15 cellular contexts compared by ENCODE assay signal in the genomic region with DNA sequence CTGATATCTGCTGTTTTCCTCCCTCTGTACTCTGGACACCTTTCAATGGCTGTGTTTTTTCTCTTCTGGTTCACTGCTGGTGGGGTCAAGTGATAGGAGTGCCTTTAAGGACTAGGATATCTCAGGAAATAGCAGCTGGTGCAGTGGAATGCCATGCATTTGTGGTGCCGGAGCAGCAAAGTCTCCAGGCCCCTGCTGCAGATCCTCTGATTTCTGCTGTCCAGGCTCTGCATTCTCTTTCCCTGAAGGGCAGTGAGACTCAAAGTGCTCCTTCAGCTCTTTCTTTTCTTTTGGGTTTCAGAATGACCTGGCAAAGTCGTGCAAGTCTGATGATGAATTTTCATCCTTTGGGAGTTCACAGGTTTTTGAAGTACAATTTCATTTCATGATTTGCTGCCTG.
DNase-seq lines count a peak whose midpoint lies in the region; ATAC-seq and TF ChIP-seq lines count a peak whose summit lies in the region.
"Had no signal": no experiment of that assay in that cellular context is flagged by ENCODE, and none has a peak within 500 bp of the region (broad histone marks: within the 10 kb centered on the region; RNA-seq: fewer than 3 reads in every experiment).

No MANE protein-coding gene starts in this region.

- H3K36me3 ChIP-seq in mammary epithelial cell (ENCODE audit: insufficient read depth, low read length) (no peaks in the 10 kb centered on the region), breast epithelium (no peaks in the 10 kb centered on the region), brain microvascular endothelial cell (replicated peaks) (no peaks in the 10 kb centered on the region), aorta (ENCODE audit: control insufficient read depth in 1 of 2, insufficient read depth in 2 of 2, low read length in 1 of 2) (no peaks in the 10 kb centered on the region)
- H3K36me3 ChIP-seq: BLaER1 had no signal

- TF ChIP-seq CTCF in mammary epithelial cell (conservative IDR thresholded peaks at IDR 0.05 in 1 of 2, IDR thresholded peaks at IDR 0.05 in 1 of 2; ENCODE audit: extremely low read depth in 1 of 2, insufficient read depth in 1 of 2, low read depth in 1 of 2, low read length in 2 of 2) = no peak
- no peak for TF ChIP-seq CTCF in breast epithelium (IDR thresholded peaks at IDR 0.05)
- TF ChIP-seq CTCF in brain microvascular endothelial cell (IDR thresholded peaks at IDR 0.05; ENCODE audit: low read depth, low read length, missing control alignments) = no peak
- TF ChIP-seq CTCF in foreskin fibroblast (IDR thresholded peaks at IDR 0.05; ENCODE audit: low read depth, low read length) = no peak

- H3K4me3 ChIP-seq in mammary epithelial cell (replicated peaks in 1 of 3; ENCODE audit: insufficient read depth in 1 of 3, low read depth in 2 of 3, low read length in 3 of 3) (no peak overlapping the region), breast epithelium (no peak overlapping the region), brain microvascular endothelial cell (ENCODE audit: low read depth, low read length) (no peak overlapping the region), aorta (ENCODE audit: low read length in 2 of 2) (no peak overlapping the region), foreskin fibroblast (ENCODE audit: low read depth in 1 of 2, low read length in 2 of 2) (no peak overlapping the region)
- H3K4me3 ChIP-seq: BLaER1, K562, PC-9 had no signal

- no peak for DNase-seq in mammary epithelial cell
- no peak for DNase-seq in breast epithelium (ENCODE audit: low spot score in 2 of 2)
- peak; percentile 14 for DNase-seq in brain microvascular endothelial cell
- DNase-seq in left kidney (ENCODE audit: low read depth, low spot score) = peak; percentile 35
- DNase-seq in aorta = no peak
- no peak for DNase-seq in foreskin fibroblast
- no peak for DNase-seq in GM03348 (ENCODE audit: low spot score)
- no peak for DNase-seq in activated CD8-positive, alpha-beta memory T cell treated with anti-CD3 and anti-CD28 coated beads for 24 hours
- DNase-seq: CD8-positive, alpha-beta T cell; NCI-H1436; NCI-H2029 treated with DMSO at 0.1 percent for 48 hours; NCI-H774; PC-9 had no signal

- no peak overlapping the region for H3K4me2 ChIP-seq in mammary epithelial cell (ENCODE audit: insufficient read depth, low read depth, low read length)
- H3K4me2 ChIP-seq: BLaER1, PC-9 had no signal

- H3K9me3 ChIP-seq in mammary epithelial cell (replicated peaks; ENCODE audit: insufficient read depth, low read length) (no peaks in the 10 kb centered on the region), breast epithelium (peaks cover 0 to 15% of the 10 kb centered on the region in 2 donors), aorta (ENCODE audit: control insufficient read depth, low read length) (no peaks in the 10 kb centered on the region)

- 65% methylated on average over 2 of the region's 2 CpGs for WGBS in mammary epithelial cell (ENCODE audit: low coverage, missing lambda C conversion rate)
- WGBS in aorta, 2 donors = 3 to 7% methylated on average over 2 of the region's 2 CpGs

- intact Hi-C loops in mammary epithelial cell (cut with micrococcal nuclease) = no loop called here
- intact Hi-C loops in breast epithelium (cut with DNase I; ENCODE audit: low total_unique reads) = no loop called here
- intact Hi-C loops in aorta (cut with DNase I) = no loop called here

- no peak for TF ChIP-seq POLR2A in breast epithelium (IDR thresholded peaks at IDR 0.05)

- no peaks in the 10 kb centered on the region for H3K79me2 ChIP-seq in mammary epithelial cell (ENCODE audit: insufficient read depth, low read length)

- H3K4me1 ChIP-seq in mammary epithelial cell (ENCODE audit: insufficient read depth, low read length) = no peaks in the 10 kb centered on the region
- H3K4me1 ChIP-seq in breast epithelium = no peaks in the 10 kb centered on the region
- no peaks in the 10 kb centered on the region for H3K4me1 ChIP-seq in aorta (ENCODE audit: control insufficient read depth in 1 of 2, insufficient read depth in 2 of 2, low read length in 2 of 2)
- H3K4me1 ChIP-seq: BLaER1 had no signal

- no TSS peak for BruUV-seq in mammary epithelial cell (replicated peaks; lab: Mats Ljungman, UMichigan)

- H3K27ac ChIP-seq in mammary epithelial cell (ENCODE audit: insufficient read depth, low read depth, low read length) (no peak overlapping the region), breast epithelium (no peak overlapping the region), brain microvascular endothelial cell (no peak overlapping the region), aorta (ENCODE audit: low read depth in 1 of 2, low read length in 2 of 2) (no peak overlapping the region)
- H3K27ac ChIP-seq: BLaER1, PC-9 had no signal

- CTCF ChIA-PET in mammary epithelial cell (lab: Charles Lee; ENCODE audit: low non-redundant PET) = no interaction called here

- H3K9ac ChIP-seq in mammary epithelial cell (ENCODE audit: insufficient read depth, low read length) = no peak overlapping the region
- H3K9ac ChIP-seq: BLaER1 had no signal

- peak overlapping the region; percentile 33 for H2AFZ ChIP-seq in mammary epithelial cell (ENCODE audit: low read depth, low read length)
- H2AFZ ChIP-seq: PC-9 had no signal

- ATAC-seq in aorta (ENCODE audit: low FRiP score) = peak; percentile 41
- ATAC-seq: CD8-positive, alpha-beta T cell; K562 had no signal

- no peaks in the 10 kb centered on the region for H3K27me3 ChIP-seq in mammary epithelial cell (ENCODE audit: insufficient read depth, low read length)
- H3K27me3 ChIP-seq in breast epithelium = no peaks in the 10 kb centered on the region
- H3K27me3 ChIP-seq in brain microvascular endothelial cell (replicated peaks) = no peaks in the 10 kb centered on the region
- no peaks in the 10 kb centered on the region for H3K27me3 ChIP-seq in aorta (ENCODE audit: control insufficient read depth in 1 of 2, insufficient read depth in 2 of 2, low read length in 1 of 2)
- H3K27me3 ChIP-seq: BLaER1 had no signal

- in situ Hi-C loops in mammary epithelial cell (cut with MboI; ENCODE audit: low sequenced_read_pairs in 2 of 2) (no loop called here), brain microvascular endothelial cell (cut with HindIII; ENCODE audit: low pct_ligation_motif_present, low sequenced_read_pairs) (no loop called here)

- H4K20me1 ChIP-seq in mammary epithelial cell (ENCODE audit: insufficient read depth, low read length) = no peaks in the 10 kb centered on the region
- H4K20me1 ChIP-seq: BLaER1 had no signal

- dilution Hi-C loops in mammary epithelial cell (cut with HindIII; ENCODE audit: low sequenced_read_pairs) = no loop called here

Comparison
In these comparisons a context has a peak if more than half of its experiments do, and no peak if none do; other contexts are left out.
1. DNase-seq: peak in brain microvascular endothelial cell (single experiment) and left kidney (single experiment); none in mammary epithelial cell (single experiment), breast epithelium (0 of 2), aorta (0 of 2), foreskin fibroblast (0 of 2), GM03348 (single experiment) and activated CD8-positive, alpha-beta memory T cell treated with anti-CD3 and anti-CD28 coated beads for 24 hours (single experiment).